12 cellular contexts compared by ENCODE assay signal in genomic region chr19:39082745-39083598, GRCh38. TPM values are rescaled to one million over a fixed set of nuclear protein-coding genes. Genes with fewer than 3 reads are reported as not detected.
A peak's percentile ranks its signal among the peaks of the same experiment; 100 is the strongest.
DNase-seq lines count a peak whose midpoint lies in the region.
"Had no signal": no experiment of that assay in that cellular context is flagged by ENCODE, and none has a peak within 500 bp of the region (broad histone marks: within the 10 kb centered on the region; RNA-seq: fewer than 3 reads in every experiment).

No MANE protein-coding gene starts in this region.

- H3K36me3 ChIP-seq in adipocyte (ENCODE audit: control insufficient read depth, insufficient read depth, low read length, severe bottlenecking): no peaks in the 10 kb centered on the region
- H3K36me3 ChIP-seq in iPS-15b (ENCODE audit: control insufficient read depth, insufficient read depth, low read length): no peaks in the 10 kb centered on the region
- H3K36me3 ChIP-seq: heart right ventricle had no signal

- H3K27ac ChIP-seq in substantia nigra (ENCODE audit: low read depth, low read length, poor library complexity, severe bottlenecking): peak overlapping the region; percentile 94
- H3K27ac ChIP-seq: heart right ventricle had no signal

- H3K27ac Mint-ChIP-seq in activated CD4-positive, alpha-beta memory T cell treated with anti-CD3 and anti-CD28 coated beads for 36 hours: no peak overlapping the region
- no peak overlapping the region for H3K27ac Mint-ChIP-seq in activated CD4-positive, alpha-beta memory T cell treated with anti-CD3 and anti-CD28 coated beads, Interleukin-2, amount 10 ng/mL, durations not matched to agents 7 days and 5 days

- no peaks in the 10 kb centered on the region for H3K36me3 Mint-ChIP-seq in activated CD4-positive, alpha-beta memory T cell treated with anti-CD3 and anti-CD28 coated beads for 36 hours
- no peaks in the 10 kb centered on the region for H3K36me3 Mint-ChIP-seq in activated CD4-positive, alpha-beta memory T cell treated with anti-CD3 and anti-CD28 coated beads, Interleukin-2, amount 10 ng/mL, durations not matched to agents 7 days and 5 days (ENCODE audit: low read depth)

- POLR2A ChIA-PET in activated CD4-positive, alpha-beta memory T cell treated with anti-CD3 and anti-CD28 coated beads for 36 hours (lab: Charles Lee): interaction anchor here (0.5 kb wide), 1 partner anchor 300 kb away, joined by 3 read pairs; no protein-coding TSS in a partner anchor
- POLR2A ChIA-PET in activated CD4-positive, alpha-beta memory T cell treated with anti-CD3 and anti-CD28 coated beads, Interleukin-2, amount 10 ng/mL, durations not matched to agents 7 days and 5 days (lab: Charles Lee): interaction anchor here (1.1 kb wide), 1 partner anchor 9 kb away, joined by 7 read pairs; no protein-coding TSS in a partner anchor

- no peaks in the 10 kb centered on the region for H3K27me3 ChIP-seq in adipocyte (replicated peaks; ENCODE audit: control insufficient read depth, insufficient read depth, low read length)
- peaks cover 36% of the 10 kb centered on the region for H3K27me3 ChIP-seq in iPS-15b (ENCODE audit: control insufficient read depth, insufficient read depth, low read length)

- H3K4me3 Mint-ChIP-seq in activated CD4-positive, alpha-beta memory T cell treated with anti-CD3 and anti-CD28 coated beads for 36 hours: peak overlapping the region; percentile 62
- H3K4me3 Mint-ChIP-seq in activated CD4-positive, alpha-beta memory T cell treated with anti-CD3 and anti-CD28 coated beads, Interleukin-2, amount 10 ng/mL, durations not matched to agents 7 days and 5 days: no peak overlapping the region

- no peaks in the 10 kb centered on the region for H3K9me3 Mint-ChIP-seq in activated CD4-positive, alpha-beta memory T cell treated with anti-CD3 and anti-CD28 coated beads for 36 hours
- H3K9me3 Mint-ChIP-seq in activated CD4-positive, alpha-beta memory T cell treated with anti-CD3 and anti-CD28 coated beads, Interleukin-2, amount 10 ng/mL, durations not matched to agents 7 days and 5 days: no peaks in the 10 kb centered on the region

- intact Hi-C loops in activated CD4-positive, alpha-beta memory T cell treated with anti-CD3 and anti-CD28 coated beads for 36 hours (cut with micrococcal nuclease): no loop called here

- H3K4me1 ChIP-seq in adipocyte (ENCODE audit: control insufficient read depth, insufficient read depth, low read length) (peaks cover 12% of the 10 kb centered on the region), iPS-15b (ENCODE audit: control insufficient read depth, insufficient read depth, low read length) (no peaks in the 10 kb centered on the region)

- DNase-seq in activated CD4-positive, alpha-beta memory T cell treated with anti-CD3 and anti-CD28 coated beads for 36 hours: no peak
- DNase-seq in activated CD4-positive, alpha-beta memory T cell treated with anti-CD3 and anti-CD28 coated beads, Interleukin-2, amount 10 ng/mL, durations not matched to agents 7 days and 5 days: no peak
- DNase-seq in adipocyte (ENCODE audit: low read depth): no peak
- DNase-seq in substantia nigra (lab: John Stamatoyannopoulos, UW): peak in 26 of 49 donors; percentile 8 to 76 (median 26)
- DNase-seq in SIG-M5 (lab: John Stamatoyannopoulos, UW): no peak
- no peak for DNase-seq in GOT3 (lab: John Stamatoyannopoulos, UW)
- DNase-seq in NCI-H226: no peak
- DNase-seq: heart right ventricle; NCI-H69; stimulated activated CD4-positive, alpha-beta T cell treated with anti-CD3 and anti-CD28 coated beads, Interleukin-15, amount 100 ng/mL, for 24 hours had no signal

- CTCF ChIA-PET in activated CD4-positive, alpha-beta memory T cell treated with anti-CD3 and anti-CD28 coated beads for 36 hours (lab: Charles Lee): interaction anchor here (0.5 to 1.0 kb wide), 4 partner anchors 10 to 121 kb away, joined by 3 to 4 read pairs (median 3); no protein-coding TSS in a partner anchor
- CTCF ChIA-PET in activated CD4-positive, alpha-beta memory T cell treated with anti-CD3 and anti-CD28 coated beads, Interleukin-2, amount 10 ng/mL, durations not matched to agents 7 days and 5 days (lab: Charles Lee): interaction anchor here (1.5 kb wide), 1 partner anchor 9 kb away, joined by 8 read pairs; no protein-coding TSS in a partner anchor

- H3K9ac ChIP-seq in adipocyte (ENCODE audit: low read length) (peak overlapping the region; percentile 63), iPS-15b (ENCODE audit: low read depth, low read length) (no peak overlapping the region)

- H3K9me3 ChIP-seq in adipocyte (ENCODE audit: control insufficient read depth, low read length): no peaks in the 10 kb centered on the region
- H3K9me3 ChIP-seq in iPS-15b (ENCODE audit: control insufficient read depth, insufficient read depth, low read length): no peaks in the 10 kb centered on the region
- H3K9me3 ChIP-seq: heart right ventricle had no signal

- H3K27me3 Mint-ChIP-seq in activated CD4-positive, alpha-beta memory T cell treated with anti-CD3 and anti-CD28 coated beads for 36 hours: peaks cover 30% of the 10 kb centered on the region
- peaks cover 46% of the 10 kb centered on the region for H3K27me3 Mint-ChIP-seq in activated CD4-positive, alpha-beta memory T cell treated with anti-CD3 and anti-CD28 coated beads, Interleukin-2, amount 10 ng/mL, durations not matched to agents 7 days and 5 days

- peaks cover 11% of the 10 kb centered on the region for H3K4me1 Mint-ChIP-seq in activated CD4-positive, alpha-beta memory T cell treated with anti-CD3 and anti-CD28 coated beads for 36 hours (ENCODE audit: low read depth)
- peaks cover 17% of the 10 kb centered on the region for H3K4me1 Mint-ChIP-seq in activated CD4-positive, alpha-beta memory T cell treated with anti-CD3 and anti-CD28 coated beads, Interleukin-2, amount 10 ng/mL, durations not matched to agents 7 days and 5 days

- H3K4me3 ChIP-seq in adipocyte (ENCODE audit: low read length): peak overlapping the region; percentile 74
- peak overlapping the region; percentile 48 for H3K4me3 ChIP-seq in iPS-15b (ENCODE audit: low read depth, low read length)

RNA-seq across cellular contexts. Expression of gene ACP7, which starts 1.2 kb away (rescaled TPM):
- total RNA-seq in activated CD4-positive, alpha-beta memory T cell treated with anti-CD3 and anti-CD28 coated beads for 36 hours: under 1 TPM; 0.15 to 0.31 TPM
- total RNA-seq in activated CD4-positive, alpha-beta memory T cell treated with anti-CD3 and anti-CD28 coated beads, Interleukin-2, amount 10 ng/mL, durations not matched to agents 7 days and 5 days: not detected
- total RNA-seq: chondrocyte, heart right ventricle had no signal

RNA-seq across cellular contexts. Expression of gene PAK4, which starts 42.6 kb away (rescaled TPM):
- total RNA-seq in activated CD4-positive, alpha-beta memory T cell treated with anti-CD3 and anti-CD28 coated beads for 36 hours: 10 to 100 TPM; 16.3 to 17.8 TPM
- 10 to 100 TPM; 16.2 to 19.6 TPM for total RNA-seq in activated CD4-positive, alpha-beta memory T cell treated with anti-CD3 and anti-CD28 coated beads, Interleukin-2, amount 10 ng/mL, durations not matched to agents 7 days and 5 days

RNA-seq across cellular contexts. Expression of gene FBXO27, which starts 50.6 kb away (rescaled TPM):
- total RNA-seq in activated CD4-positive, alpha-beta memory T cell treated with anti-CD3 and anti-CD28 coated beads for 36 hours: 1 to 10 TPM; 2.2 to 2.4 TPM
- under 1 TPM in 1 of 2 experiments, not detected in 1; 0.18 TPM for total RNA-seq in activated CD4-positive, alpha-beta memory T cell treated with anti-CD3 and anti-CD28 coated beads, Interleukin-2, amount 10 ng/mL, durations not matched to agents 7 days and 5 days

Comparison
In these comparisons a context has a peak if more than half of its experiments do, and no peak if none do; other contexts are left out.
1. DNase-seq: peak in substantia nigra (26 of 49); none in activated CD4-positive, alpha-beta memory T cell treated with anti-CD3 and anti-CD28 coated beads for 36 hours (single experiment), activated CD4-positive, alpha-beta memory T cell treated with anti-CD3 and anti-CD28 coated beads, Interleukin-2, amount 10 ng/mL, durations not matched to agents 7 days and 5 days (single experiment), adipocyte (single experiment), SIG-M5 (single experiment), GOT3 (single experiment) and NCI-H226 (single experiment).